ENCODE assay signal across 8 cellular contexts in the genomic region with DNA sequence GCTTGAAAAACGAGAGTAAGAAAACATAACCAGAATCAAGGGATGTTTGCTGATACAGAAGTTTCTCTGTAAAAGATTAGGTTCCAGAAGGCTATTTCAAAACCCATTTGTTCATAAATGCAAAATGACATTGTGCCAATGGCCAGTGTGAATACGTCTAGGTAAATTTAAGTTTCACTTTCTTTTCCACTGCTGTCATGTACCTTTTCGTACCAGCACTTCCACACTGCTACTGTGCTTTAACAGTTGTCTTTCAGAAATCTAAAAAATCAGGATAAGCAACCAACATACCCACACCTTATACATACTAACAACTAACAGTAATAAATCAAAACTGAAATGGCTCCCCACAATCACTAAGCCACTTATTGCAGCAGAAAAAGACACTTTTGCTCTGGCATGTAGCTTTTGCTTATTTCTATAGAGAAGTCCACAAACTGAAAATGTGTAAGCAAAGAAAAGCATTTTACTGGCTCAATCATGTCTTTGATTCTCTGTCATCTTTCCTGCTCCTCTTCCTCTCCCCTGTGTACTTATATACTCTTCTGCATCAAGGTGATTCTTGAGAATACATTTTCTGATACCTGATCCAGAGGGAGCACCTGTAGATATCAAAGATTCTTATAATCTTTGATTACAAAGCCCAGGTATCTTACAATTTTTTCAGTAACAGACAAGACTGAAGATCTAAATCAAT. TPM values are rescaled to one million over a fixed set of nuclear protein-coding genes. Genes with fewer than 3 reads are reported as not detected.
A peak's percentile ranks its signal among the peaks of the same experiment; 100 is the strongest.
DNase-seq lines count a peak whose midpoint lies in the region; ATAC-seq, FAIRE-seq and TF ChIP-seq lines count a peak whose summit lies in the region.

No MANE protein-coding gene starts in this region.

- no peak overlapping the region for H4K8ac ChIP-seq in H9 (replicated peaks; ENCODE audit: insufficient read length, low read depth, low read length)

- CTCF ChIA-PET in SK-N-SH (lab: Yijun Ruan, JAX), result interaction anchor here (1.1 kb wide), 1 partner anchor 64 kb away, joined by 3 read pairs; no protein-coding TSS in a partner anchor
- CTCF ChIA-PET in A673 (lab: Charles Lee), result no interaction called here

- no peak overlapping the region for H2AK5ac ChIP-seq in H9 (ENCODE audit: insufficient read length, low read length)

- TF ChIP-seq POLR2A in suprapubic skin (IDR thresholded peaks at IDR 0.05), result no peak

- H4K20me1 ChIP-seq in SK-N-SH (ENCODE audit: insufficient read depth), result no peaks in the 10 kb centered on the region
- no peaks in the 10 kb centered on the region for H4K20me1 ChIP-seq in H9 (ENCODE audit: control insufficient read depth, insufficient read depth, insufficient read length)

- POLR2A ChIA-PET in SK-N-SH (lab: Yijun Ruan, JAX), result interaction anchor here (0.7 kb wide), 1 partner anchor 77 kb away, joined by 3 read pairs; the partner anchor contains the start of gene WBP4
- POLR2A ChIA-PET in A673 (lab: Charles Lee; ENCODE audit: low non-redundant PET), result no interaction called here

- no peak overlapping the region for H2BK120ac ChIP-seq in H9 (ENCODE audit: low read depth, low read length, poor library complexity, severe bottlenecking)

- H3K4me2 ChIP-seq in SK-N-SH (peak overlapping the region; percentile 10), H9 (ENCODE audit: insufficient read depth, insufficient read length, low read length) (no peak overlapping the region)

- H3K79me2 ChIP-seq in SK-N-SH (ENCODE audit: insufficient read depth) (peaks cover 16% of the 10 kb centered on the region), H9 (ENCODE audit: insufficient read depth, low read length) (no peaks in the 10 kb centered on the region)

- H3K4ac ChIP-seq in H9 (ENCODE audit: low read depth, low read length), result no peak overlapping the region

- TF ChIP-seq CTCF in SK-N-SH (IDR thresholded peaks at IDR 0.05) (no peak), suprapubic skin (IDR thresholded peaks at IDR 0.05) (no peak), H9 (conservative IDR thresholded peaks at IDR 0.05) (no peak), A673 (conservative IDR thresholded peaks at IDR 0.05; ENCODE audit: low read depth, low read length) (no peak)

- no peak overlapping the region for H3K4me3 Mint-ChIP-seq in H9

- TF ChIP-seq EP300 in SK-N-SH (IDR thresholded peaks at IDR 0.05; ENCODE audit: borderline replicate concordance in 1 of 2, low read depth in 1 of 2, low read length in 1 of 2) (no peak), suprapubic skin (IDR thresholded peaks at IDR 0.05) (no peak)

- H2BK15ac ChIP-seq in H9 (ENCODE audit: low read depth, low read length), result no peak overlapping the region

- no peak for TF ChIP-seq RAD21 in SK-N-SH (IDR thresholded peaks at IDR 0.05; ENCODE audit: low read length)

- H3K27ac ChIP-seq in SK-N-SH (ENCODE audit: low read depth in 2 of 2, low read length in 1 of 2) (no peak overlapping the region), suprapubic skin (peak overlapping the region; percentile 75), H9 (ENCODE audit: insufficient read length, low read depth, low read length) (no peak overlapping the region), A673 (ENCODE audit: low read depth, low read length, poor library complexity, severe bottlenecking) (no peak overlapping the region)

- H4K91ac ChIP-seq in H9 (ENCODE audit: insufficient read length, low read depth, low read length), result no peak overlapping the region

- H3K4me1 ChIP-seq in SK-N-SH (ENCODE audit: control insufficient read depth in 1 of 2, insufficient read depth in 2 of 2, low read depth in 1 of 2, low read length in 1 of 2) (peaks cover 0 to 11% of the 10 kb centered on the region in 2 experiments; a peak in 2 of 4 replicates), suprapubic skin (peaks cover 63% of the 10 kb centered on the region), H9 (ENCODE audit: insufficient read depth, low read length) (no peaks in the 10 kb centered on the region), A673 (ENCODE audit: insufficient read depth, low read length, poor library complexity, severe bottlenecking) (peaks cover 43% of the 10 kb centered on the region)

- H2AFZ ChIP-seq in SK-N-SH (ENCODE audit: low read depth) (no peak overlapping the region), H9 (ENCODE audit: low read length) (no peak overlapping the region)

- H3K36me3 ChIP-seq in SK-N-SH (replicated peaks in 1 of 2; ENCODE audit: control insufficient read depth in 1 of 2, insufficient read depth in 2 of 2, low read length in 1 of 2), result peaks cover 0 to 11% of the 10 kb centered on the region in 2 experiments
- H3K36me3 ChIP-seq in suprapubic skin, result no peaks in the 10 kb centered on the region
- no peaks in the 10 kb centered on the region for H3K36me3 ChIP-seq in A673 (ENCODE audit: insufficient read depth, low read length, poor library complexity, severe bottlenecking)

- no peaks in the 10 kb centered on the region for H3K27me3 Mint-ChIP-seq in H9 (ENCODE audit: low read depth)

- intact Hi-C loops in left ventricle myocardium superior (cut with micrococcal nuclease) (no loop called here), A673 (cut with micrococcal nuclease; ENCODE audit: unreplicated experiment) (no loop called here)

- no peaks in the 10 kb centered on the region for H3K27me3 ChIP-seq in SK-N-SH (ENCODE audit: insufficient read depth)
- no peaks in the 10 kb centered on the region for H3K27me3 ChIP-seq in suprapubic skin
- no peaks in the 10 kb centered on the region for H3K27me3 ChIP-seq in H9 (ENCODE audit: insufficient read depth, low read length)
- H3K27me3 ChIP-seq in A673 (replicated peaks; ENCODE audit: insufficient read depth, low read depth, low read length, poor library complexity), result no peaks in the 10 kb centered on the region

- H3K18ac ChIP-seq in H9 (ENCODE audit: insufficient read length, low read depth, low read length), result no peak overlapping the region

- no peaks in the 10 kb centered on the region for H3K36me3 Mint-ChIP-seq in H9 (ENCODE audit: insufficient read depth in 1 of 3, low read depth in 3 of 3)

- H3K56ac ChIP-seq in H9 (ENCODE audit: insufficient read length, low read depth, low read length), result no peak overlapping the region

- peaks cover 7% of the 10 kb centered on the region for H3F3A ChIP-seq in SK-N-SH (replicated peaks; ENCODE audit: insufficient read depth)

- no peak overlapping the region for H3T11ph ChIP-seq in H9 (ENCODE audit: low read length)

- ATAC-seq in HG02623 (IDR thresholded peaks at IDR 0.05; ENCODE audit: unreplicated experiment) (peak; percentile 40), left ventricle myocardium superior (peak; percentile 38)

- no peak overlapping the region for H3K14ac ChIP-seq in H9 (ENCODE audit: insufficient read depth, low read length)

- H2BK5ac ChIP-seq in H9 (ENCODE audit: insufficient read length, low read length), result no peak overlapping the region

- BruUV-seq in A673 (replicated peaks; lab: Mats Ljungman, UMichigan), result no TSS peak

- H3K27ac Mint-ChIP-seq in H9, result no peak overlapping the region

- no peak for DNase-seq in GM18507 (ENCODE audit: extremely low spot score, insufficient read length, low read depth)
- no peak for DNase-seq in SK-N-SH
- no peak for DNase-seq in left ventricle myocardium superior
- no peak for DNase-seq in suprapubic skin (ENCODE audit: low spot score in 2 of 2)
- no peak for DNase-seq in HPDE6-E6E7 (ENCODE audit: extremely low spot score)
- DNase-seq in H9, result no peak
- DNase-seq in A673 (ENCODE audit: low spot score), result no peak

- H3K23ac ChIP-seq in H9 (ENCODE audit: insufficient read length, low read depth, low read length), result no peak overlapping the region

- no peak overlapping the region for H2BK20ac ChIP-seq in H9 (ENCODE audit: low read depth, low read length, poor library complexity, severe bottlenecking)

- no peak overlapping the region; a peak in 1 of 4 replicates for H3K4me3 ChIP-seq in SK-N-SH (ENCODE audit: low read depth in 2 of 2, low read length in 1 of 2)
- H3K4me3 ChIP-seq in suprapubic skin, result peak overlapping the region; percentile 24
- H3K4me3 ChIP-seq in A673 (ENCODE audit: low read depth, low read length, poor library complexity, severe bottlenecking), result no peak overlapping the region

- no peaks in the 10 kb centered on the region for H3K9me3 Mint-ChIP-seq in H9

- H3K4me1 Mint-ChIP-seq in H9, result peaks cover 10 to 15% of the 10 kb centered on the region in 2 experiments

- no peak overlapping the region for H4K5ac ChIP-seq in H9 (ENCODE audit: insufficient read length, low read depth, low read length)

- H3K23me2 ChIP-seq in H9 (ENCODE audit: insufficient read length, low read depth, low read length, poor library complexity, severe bottlenecking), result no peaks in the 10 kb centered on the region

- FAIRE-seq in GM18507 (lab: Jason Lieb, UNC), result peak; percentile 97

- WGBS in SK-N-SH (ENCODE audit: low lambda C conversion rate), result 76% methylated on average over 3 of the region's 3 CpGs
- WGBS in suprapubic skin, result 21% methylated on average over 3 of the region's 3 CpGs
- WGBS in H9 (ENCODE audit: extremely low coverage, insufficient read length, low lambda C conversion rate), result no CpG with 5 or more reads among the region's 3 CpGs

- H3K9ac ChIP-seq in SK-N-SH, result no peak overlapping the region
- H3K9ac ChIP-seq in H9 (ENCODE audit: extremely low read depth, insufficient read length, low read length), result no peak overlapping the region

- no peak overlapping the region for H2BK12ac ChIP-seq in H9 (ENCODE audit: insufficient read length, low read depth, low read length)

- H3K9me2 ChIP-seq in SK-N-SH, result no peaks in the 10 kb centered on the region

- no peaks in the 10 kb centered on the region for H3K9me3 ChIP-seq in SK-N-SH
- no peaks in the 10 kb centered on the region for H3K9me3 ChIP-seq in suprapubic skin
- no peaks in the 10 kb centered on the region for H3K9me3 ChIP-seq in H9 (ENCODE audit: control insufficient read depth, low read depth, low read length)
- H3K9me3 ChIP-seq in A673 (ENCODE audit: low read depth, low read length, poor library complexity, severe bottlenecking), result no peaks in the 10 kb centered on the region

- no peaks in the 10 kb centered on the region for H3K79me1 ChIP-seq in H9 (ENCODE audit: insufficient read depth, low read depth, low read length, poor library complexity, severe bottlenecking)

TF ChIP-seq in SK-N-SH, 30 proteins besides CTCF, POLR2A, EP300 and RAD21 (continues in another document):
- no peak for TF ChIP-seq JUND (IDR thresholded peaks at IDR 0.05)

RNA-seq across cellular contexts. Expression of gene ELF1, which starts 34.3 kb away (rescaled TPM):
- 11.1 and 11.6 TPM in 2 replicates for polyA plus RNA-seq in SK-N-SH (2012; rRNA removed)
- 12.5 and 13.6 TPM in 2 replicates for polyA plus RNA-seq in SK-N-SH (2012; cell fraction: cytosol; rRNA removed)
- 6.1 and 12.7 TPM in 2 replicates for polyA plus RNA-seq in SK-N-SH (2012; cell fraction: nucleus; rRNA removed)
- total RNA-seq in left ventricle myocardium superior (33.3 TPM), suprapubic skin (100 to 1,000 TPM in 3 of 4 donors, 10 to 100 TPM in 1; 81.7 to 123 (median 111) TPM), H9 (2021) (14.8 and 15.5 TPM in 2 replicates), A673 (2021) (29.1 and 31.5 TPM in 2 replicates)
